8 cellular contexts compared by ENCODE assay signal in genomic region chr14:38867561-38868150, GRCh38.
DNase-seq lines count a peak whose midpoint lies in the region; ATAC-seq and TF ChIP-seq lines count a peak whose summit lies in the region.

No MANE protein-coding gene starts in this region.

- no peaks in the 10 kb centered on the region for H3K9me3 ChIP-seq in CD4-positive, alpha-beta memory T cell (ENCODE audit: control insufficient read depth in 1 of 2, low read length in 2 of 2)
- no peaks in the 10 kb centered on the region for H3K9me3 ChIP-seq in right lobe of liver

- no peak overlapping the region for H3K27ac ChIP-seq in CD4-positive, alpha-beta memory T cell (ENCODE audit: low read depth, low read length)
- H3K27ac ChIP-seq in right lobe of liver = no peak overlapping the region

- H3K4me3 Mint-ChIP-seq in CD4-positive, alpha-beta memory T cell = no peak overlapping the region
- no peak overlapping the region for H3K4me3 Mint-ChIP-seq in activated CD4-positive, alpha-beta T cell treated with anti-CD3 and anti-CD28 coated beads, Interleukin-2, amount 10 ng/mL, durations not matched to agents 24 days and 14 days

- H3K4me1 ChIP-seq in CD4-positive, alpha-beta memory T cell (ENCODE audit: insufficient read depth, low read length) = no peaks in the 10 kb centered on the region
- peaks cover 0 to 15% (median 7%) of the 10 kb centered on the region in 4 donors for H3K4me1 ChIP-seq in right lobe of liver

- CTCF ChIA-PET in CD4-positive, alpha-beta memory T cell (lab: Charles Lee; ENCODE audit: partially characterized antibody) = interaction anchor here (0.7 to 1.8 kb wide), 6 partner anchors 9 to 965 kb away, joined by 3 to 5 read pairs (median 4); no protein-coding TSS in a partner anchor

- DNase-seq in CD4-positive, alpha-beta memory T cell = peak; percentile 31 to 48 (median 41)
- DNase-seq in NCI-H460 (ENCODE audit: extremely low read depth, low read depth) (peak; percentile 75), dermis blood vessel endothelial cell (peak; percentile 94), right lobe of liver (peak; percentile 60 to 75 (median 68))
- peak; percentile 84 for DNase-seq in activated CD4-positive, alpha-beta T cell treated with anti-CD3 and anti-CD28 coated beads, Interleukin-2, amount 10 ng/mL, durations not matched to agents 24 days and 14 days
- DNase-seq in stimulated activated CD8-positive, alpha-beta memory T cell treated with anti-CD3 and anti-CD28 coated beads, Interleukin-15, amount 100 ng/mL, for 1 hour (ENCODE audit: low read depth) = peak; percentile 13

- no peaks in the 10 kb centered on the region for H3K27me3 ChIP-seq in CD4-positive, alpha-beta memory T cell (ENCODE audit: insufficient read depth, low read length)
- no peaks in the 10 kb centered on the region for H3K27me3 ChIP-seq in right lobe of liver

- H3K4me1 Mint-ChIP-seq in CD4-positive, alpha-beta memory T cell = no peaks in the 10 kb centered on the region
- no peaks in the 10 kb centered on the region for H3K4me1 Mint-ChIP-seq in activated CD4-positive, alpha-beta T cell treated with anti-CD3 and anti-CD28 coated beads, Interleukin-2, amount 10 ng/mL, durations not matched to agents 24 days and 14 days

- WGBS in right lobe of liver (ENCODE audit: insufficient coverage, low coverage, low lambda C conversion rate, missing lambda C conversion rate) = 24% methylated on average over 5 of the region's 5 CpGs

- H3K27me3 Mint-ChIP-seq in CD4-positive, alpha-beta memory T cell = peaks cover 0 to 3% of the 10 kb centered on the region in 2 donors
- H3K27me3 Mint-ChIP-seq in activated CD4-positive, alpha-beta T cell treated with anti-CD3 and anti-CD28 coated beads, Interleukin-2, amount 10 ng/mL, durations not matched to agents 24 days and 14 days = peaks cover 2% of the 10 kb centered on the region

- H3K9me3 Mint-ChIP-seq in CD4-positive, alpha-beta memory T cell = peaks cover 0 to 10% (median 3%) of the 10 kb centered on the region in 8 donors
- no peaks in the 10 kb centered on the region for H3K9me3 Mint-ChIP-seq in activated CD4-positive, alpha-beta T cell treated with anti-CD3 and anti-CD28 coated beads, Interleukin-2, amount 10 ng/mL, durations not matched to agents 24 days and 14 days

- ATAC-seq in GM19328 (IDR thresholded peaks at IDR 0.05; ENCODE audit: unreplicated experiment) = peak; percentile 92
- ATAC-seq in HG03378 (IDR thresholded peaks at IDR 0.05; ENCODE audit: unreplicated experiment) = peak; percentile 95
- ATAC-seq in right lobe of liver = peak; percentile 84 to 92 (median 89)

- no peak overlapping the region for H3K4me3 ChIP-seq in CD4-positive, alpha-beta memory T cell (ENCODE audit: low read length in 2 of 2)
- no peak overlapping the region for H3K4me3 ChIP-seq in right lobe of liver

- H3K36me3 ChIP-seq in CD4-positive, alpha-beta memory T cell (ENCODE audit: insufficient read depth, low read length) = no peaks in the 10 kb centered on the region
- no peaks in the 10 kb centered on the region for H3K36me3 ChIP-seq in right lobe of liver

- TF ChIP-seq CTCF in right lobe of liver (IDR thresholded peaks at IDR 0.05) = peak; percentile 66 to 90 (median 86)

- no peak for TF ChIP-seq POLR2A in right lobe of liver (IDR thresholded peaks at IDR 0.05)

- no peaks in the 10 kb centered on the region for H3K36me3 Mint-ChIP-seq in CD4-positive, alpha-beta memory T cell
- H3K36me3 Mint-ChIP-seq in activated CD4-positive, alpha-beta T cell treated with anti-CD3 and anti-CD28 coated beads, Interleukin-2, amount 10 ng/mL, durations not matched to agents 24 days and 14 days (ENCODE audit: low read depth) = no peaks in the 10 kb centered on the region

- H3K27ac Mint-ChIP-seq in CD4-positive, alpha-beta memory T cell = no peak overlapping the region
- no peak overlapping the region for H3K27ac Mint-ChIP-seq in activated CD4-positive, alpha-beta T cell treated with anti-CD3 and anti-CD28 coated beads, Interleukin-2, amount 10 ng/mL, durations not matched to agents 24 days and 14 days

- intact Hi-C loops in CD4-positive, alpha-beta memory T cell (cut with micrococcal nuclease) = loop anchor here (2.0 to 5.0 kb wide), 3 partner anchors 880 to 1635 kb away; no protein-coding TSS in a partner anchor
- intact Hi-C loops in activated CD4-positive, alpha-beta T cell treated with anti-CD3 and anti-CD28 coated beads, Interleukin-2, amount 10 ng/mL, durations not matched to agents 24 days and 14 days (cut with micrococcal nuclease) = loop anchor here (1.0 to 2.0 kb wide), 2 partner anchors 146 to 965 kb away; no protein-coding TSS in a partner anchor
- intact Hi-C loops in right lobe of liver (cut with DNase I) = loop anchor here in 1 of 2 donors (10.0 kb wide), 1 partner anchor 147 kb away; no protein-coding TSS in a partner anchor

- POLR2A ChIA-PET in CD4-positive, alpha-beta memory T cell (lab: Charles Lee; ENCODE audit: partially characterized antibody) = no interaction called here

Comparison
In these comparisons a context has a peak if more than half of its experiments do, and no peak if none do; other contexts are left out.
1. DNase-seq: peak in every context shown above with its lines; median percentile 94 in dermis blood vessel endothelial cell; 84 in activated CD4-positive, alpha-beta T cell treated with anti-CD3 and anti-CD28 coated beads, Interleukin-2, amount 10 ng/mL, durations not matched to agents 24 days and 14 days; 75 in NCI-H460; 68 in right lobe of liver; 41 in CD4-positive, alpha-beta memory T cell; 13 in stimulated activated CD8-positive, alpha-beta memory T cell treated with anti-CD3 and anti-CD28 coated beads, Interleukin-15, amount 100 ng/mL, for 1 hour.